ENCODE assay signal across 24 cellular contexts in the genomic region with DNA sequence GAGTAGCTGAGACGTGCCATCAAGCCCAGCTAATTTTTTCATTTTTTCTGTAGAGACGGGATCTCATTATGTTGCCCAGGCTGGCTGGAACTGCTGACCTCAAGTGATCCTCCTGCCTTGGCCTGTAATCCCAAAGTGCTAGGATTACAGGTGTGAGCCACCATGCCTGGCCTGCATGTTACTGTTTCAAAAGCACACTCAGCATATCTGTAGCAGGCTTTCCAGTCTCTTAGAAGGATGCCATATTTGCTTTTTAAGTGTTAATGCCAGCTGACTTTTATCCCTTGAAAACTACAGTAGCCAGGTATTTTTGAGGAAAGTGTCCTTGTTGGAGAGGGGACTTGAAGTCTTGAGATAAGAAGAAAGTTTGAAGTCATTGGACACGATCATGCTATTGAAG. TPM values are rescaled to one million over a fixed set of nuclear protein-coding genes. Genes with fewer than 3 reads are reported as not detected.
DNase-seq lines count a peak whose midpoint lies in the region; ATAC-seq, FAIRE-seq and TF ChIP-seq lines count a peak whose summit lies in the region.
"Had no signal": no experiment of that assay in that cellular context is flagged by ENCODE, and none has a peak within 500 bp of the region (broad histone marks: within the 10 kb centered on the region; RNA-seq: fewer than 3 reads in every experiment).

No MANE protein-coding gene starts in this region.

- H3K9me3 ChIP-seq in A549 (no peaks in the 10 kb centered on the region), tibial nerve (no peaks in the 10 kb centered on the region)
- H3K9me3 ChIP-seq: BE2C had no signal

- FAIRE-seq in A549 (lab: Jason Lieb, UNC), result no peak
- FAIRE-seq: A204.1, GM12878, GM19239 had no signal

- ATAC-seq in A549 (no peak), WTC11 (no peak)
- ATAC-seq: GM12878 had no signal

- H3K4me2 ChIP-seq in A549, result no peak overlapping the region
- H3K4me2 ChIP-seq: BLaER1 had no signal

- no peaks in the 10 kb centered on the region for H3K27me3 ChIP-seq in tibial nerve
- H3K27me3 ChIP-seq: BE2C, BLaER1 had no signal

- TF ChIP-seq RAD21 in A549 (conservative IDR thresholded peaks at IDR 0.05 in 1 of 2, IDR thresholded peaks at IDR 0.05 in 1 of 2), result no peak

- no peaks in the 10 kb centered on the region for H3K4me1 Mint-ChIP-seq in WTC11
- H3K4me1 Mint-ChIP-seq in neural crest cell, result no peaks in the 10 kb centered on the region
- H3K4me1 Mint-ChIP-seq: CD4-positive, alpha-beta memory T cell; CD4-positive, CD25-positive, alpha-beta regulatory T cell; CD8-positive, alpha-beta memory T cell had no signal

- H3K4me3 ChIP-seq in A549, result no peak overlapping the region
- H3K4me3 ChIP-seq in tibial nerve, result no peak overlapping the region
- H3K4me3 ChIP-seq: BLaER1, GM12878 had no signal

- no peak for TF ChIP-seq POLR2A in A549 (IDR thresholded peaks at IDR 0.05; ENCODE audit: low read length)
- no peak for TF ChIP-seq POLR2A in tibial nerve (IDR thresholded peaks at IDR 0.05)

- TF ChIP-seq EP300 in A549 (IDR thresholded peaks at IDR 0.05) (no peak), tibial nerve (IDR thresholded peaks at IDR 0.05) (no peak)

- no peak for DNase-seq in A549 (ENCODE audit: low read depth in 1 of 2, low spot score in 1 of 2)
- no peak for DNase-seq in WTC11 (ENCODE audit: low spot score)
- no peak for DNase-seq in neural crest cell (ENCODE audit: low read depth, low spot score)
- no peak for DNase-seq in AG08395 (ENCODE audit: low spot score)
- no peak for DNase-seq in tibial nerve (ENCODE audit: low spot score in 2 of 2)
- DNase-seq: 8988T; BE2C; C1 segment of cervical spinal cord; CD4-positive, alpha-beta memory T cell; CD4-positive, CD25-positive, alpha-beta regulatory T cell; CD8-positive, alpha-beta memory T cell; COR-L47; DMS 273 treated with DMSO at 0.1 percent for 48 hours; DMS153; DMS53; DMS79; DND-41; EL; GDM1 had no signal

- CTCF ChIA-PET in A549 (lab: Yijun Ruan, JAX), result interaction anchor here (0.6 to 3.3 kb wide), 3 partner anchors 12 to 20 kb away, joined by 3 to 30 read pairs (median 3); a partner anchor contains a TSS
- CTCF ChIA-PET in WTC11 (lab: Charles Lee), result interaction anchor here (0.8 kb wide), 1 partner anchor 353 kb away, joined by 7 read pairs; no protein-coding TSS in a partner anchor

- H3K27ac ChIP-seq in A549 (no peak overlapping the region), tibial nerve (no peak overlapping the region)
- H3K27ac ChIP-seq: BLaER1 had no signal

- POLR2A ChIA-PET in A549 (lab: Yijun Ruan, JAX), result no interaction called here
- POLR2A ChIA-PET in WTC11 (lab: Charles Lee), result no interaction called here

- H3K4me1 ChIP-seq in A549 (peaks cover 12% of the 10 kb centered on the region), tibial nerve (peaks cover 0 to 3% (median 0%) of the 10 kb centered on the region in 4 donors)
- H3K4me1 ChIP-seq: BE2C had no signal

- H3K27ac Mint-ChIP-seq in WTC11 (peak overlapping the region; percentile 73), neural crest cell (ENCODE audit: unreplicated experiment) (peak overlapping the region; percentile 84)
- H3K27ac Mint-ChIP-seq: CD14-positive monocyte; CD4-positive, CD25-positive, alpha-beta regulatory T cell; CD8-positive, alpha-beta memory T cell had no signal

- no peaks in the 10 kb centered on the region for H3K36me3 Mint-ChIP-seq in WTC11
- no peaks in the 10 kb centered on the region for H3K36me3 Mint-ChIP-seq in neural crest cell (ENCODE audit: low read depth)
- H3K36me3 Mint-ChIP-seq: CD14-positive monocyte; CD4-positive, alpha-beta memory T cell; CD4-positive, CD25-positive, alpha-beta regulatory T cell; CD8-positive, alpha-beta memory T cell had no signal

- no peaks in the 10 kb centered on the region for H3K27me3 Mint-ChIP-seq in WTC11 (ENCODE audit: low read depth)
- H3K27me3 Mint-ChIP-seq in neural crest cell (ENCODE audit: low read depth), result no peaks in the 10 kb centered on the region

- H3K9me3 Mint-ChIP-seq in WTC11 (peaks cover 7% of the 10 kb centered on the region), neural crest cell (no peaks in the 10 kb centered on the region)
- H3K9me3 Mint-ChIP-seq: CD4-positive, alpha-beta memory T cell had no signal

- TF ChIP-seq CTCF in A549 (IDR thresholded peaks at IDR 0.05) (no peak), WTC11 (IDR thresholded peaks at IDR 0.05) (no peak), neural crest cell (conservative IDR thresholded peaks at IDR 0.05) (no peak), tibial nerve (IDR thresholded peaks at IDR 0.05) (no peak)

- WGBS in A549 (ENCODE audit: missing lambda C conversion rate), result 90% methylated on average over 3 of the region's 3 CpGs
- 85 to 94% methylated on average over 3 of the region's 3 CpGs for WGBS in tibial nerve, 2 donors

- H3K4me3 Mint-ChIP-seq in WTC11 (no peak overlapping the region), neural crest cell (no peak overlapping the region)
- H3K4me3 Mint-ChIP-seq: CD14-positive monocyte; CD4-positive, alpha-beta memory T cell; CD4-positive, CD25-positive, alpha-beta regulatory T cell; CD8-positive, alpha-beta memory T cell had no signal

- H3K36me3 ChIP-seq in tibial nerve, result no peaks in the 10 kb centered on the region
- H3K36me3 ChIP-seq: BE2C, BLaER1 had no signal

TF ChIP-seq in A549, 52 proteins besides CTCF, POLR2A, EP300 and RAD21:
- TF ChIP-seq JUNB (IDR thresholded peaks at IDR 0.05), result no peak
- TF ChIP-seq MAFK (IDR thresholded peaks at IDR 0.05; ENCODE audit: partially characterized antibody), result peak; percentile 38
- TF ChIP-seq, protein P1, sequence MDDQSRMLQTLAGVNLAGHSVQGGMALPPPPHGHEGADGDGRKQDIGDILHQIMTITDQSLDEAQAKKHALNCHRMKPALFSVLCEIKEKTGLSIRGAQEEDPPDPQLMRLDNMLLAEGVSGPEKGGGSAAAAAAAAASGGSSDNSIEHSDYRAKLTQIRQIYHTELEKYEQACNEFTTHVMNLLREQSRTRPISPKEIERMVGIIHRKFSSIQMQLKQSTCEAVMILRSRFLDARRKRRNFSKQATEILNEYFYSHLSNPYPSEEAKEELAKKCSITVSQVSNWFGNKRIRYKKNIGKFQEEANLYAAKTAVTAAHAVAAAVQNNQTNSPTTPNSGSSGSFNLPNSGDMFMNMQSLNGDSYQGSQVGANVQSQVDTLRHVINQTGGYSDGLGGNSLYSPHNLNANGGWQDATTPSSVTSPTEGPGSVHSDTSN (IDR thresholded peaks at IDR 0.05), result no peak
- TF ChIP-seq SMC3 (IDR thresholded peaks at IDR 0.05), result no peak

TF ChIP-seq in WTC11, 78 proteins besides CTCF, POLR2A, EP300 and RAD21 (continues in another document):
- no peak for TF ChIP-seq ATF1 (CRISPR knock-in tag; IDR thresholded peaks at IDR 0.05)
- TF ChIP-seq NR1H2 (CRISPR knock-in tag; IDR thresholded peaks at IDR 0.05), result no peak
- no peak for TF ChIP-seq GABPB1 (CRISPR knock-in tag; IDR thresholded peaks at IDR 0.05)
- no peak for TF ChIP-seq EMX1 (CRISPR knock-in tag; IDR thresholded peaks at IDR 0.05)
- TF ChIP-seq, protein P2, sequence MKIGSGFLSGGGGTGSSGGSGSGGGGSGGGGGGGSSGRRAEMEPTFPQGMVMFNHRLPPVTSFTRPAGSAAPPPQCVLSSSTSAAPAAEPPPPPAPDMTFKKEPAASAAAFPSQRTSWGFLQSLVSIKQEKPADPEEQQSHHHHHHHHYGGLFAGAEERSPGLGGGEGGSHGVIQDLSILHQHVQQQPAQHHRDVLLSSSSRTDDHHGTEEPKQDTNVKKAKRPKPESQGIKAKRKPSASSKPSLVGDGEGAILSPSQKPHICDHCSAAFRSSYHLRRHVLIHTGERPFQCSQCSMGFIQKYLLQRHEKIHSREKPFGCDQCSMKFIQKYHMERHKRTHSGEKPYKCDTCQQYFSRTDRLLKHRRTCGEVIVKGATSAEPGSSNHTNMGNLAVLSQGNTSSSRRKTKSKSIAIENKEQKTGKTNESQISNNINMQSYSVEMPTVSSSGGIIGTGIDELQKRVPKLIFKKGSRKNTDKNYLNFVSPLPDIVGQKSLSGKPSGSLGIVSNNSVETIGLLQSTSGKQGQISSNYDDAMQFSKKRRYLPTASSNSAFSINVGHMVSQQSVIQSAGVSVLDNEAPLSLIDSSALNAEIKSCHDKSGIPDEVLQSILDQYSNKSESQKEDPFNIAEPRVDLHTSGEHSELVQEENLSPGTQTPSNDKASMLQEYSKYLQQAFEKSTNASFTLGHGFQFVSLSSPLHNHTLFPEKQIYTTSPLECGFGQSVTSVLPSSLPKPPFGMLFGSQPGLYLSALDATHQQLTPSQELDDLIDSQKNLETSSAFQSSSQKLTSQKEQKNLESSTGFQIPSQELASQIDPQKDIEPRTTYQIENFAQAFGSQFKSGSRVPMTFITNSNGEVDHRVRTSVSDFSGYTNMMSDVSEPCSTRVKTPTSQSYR (CRISPR knock-in tag; IDR thresholded peaks at IDR 0.05), result no peak
- no peak for TF ChIP-seq SOX15 (CRISPR knock-in tag; IDR thresholded peaks at IDR 0.05)
- TF ChIP-seq TEAD4 (CRISPR knock-in tag; IDR thresholded peaks at IDR 0.05), result no peak

RNA-seq across cellular contexts. Expression of a gene that starts 15.3 kb away (rescaled TPM):
- 69.6 and 71.1 TPM in 2 replicates for polyA plus RNA-seq in A549 (2011; rRNA removed)
- polyA plus RNA-seq in A549 (2012; cell fraction: cytosol; rRNA removed), result 18.5 and 19.6 TPM in 2 replicates
- 24.3 and 37.8 TPM in 2 replicates for polyA plus RNA-seq in A549 (2012; cell fraction: nucleus; rRNA removed)
- polyA plus RNA-seq in A549 (2017; fragmentation: RNase III; extraction: RNeasy Plus Mini Kit Qiagen cat#74134 plus additional on column Dnase treatment), result 60.5 to 72.2 TPM (median 69.0 TPM) in 3 replicates
- polyA minus RNA-seq in A549 (2011; rRNA and poly(A)+ RNA removed), result 90.7 and 94.9 TPM in 2 replicates
- 39.6 to 51.9 TPM (median 41.4 TPM) in 3 replicates for total RNA-seq in WTC11 (2021)
- total RNA-seq in neural crest cell, result 116 and 136 TPM in 2 replicates
- 100 to 1,000 TPM; 145 to 199 (median 165) TPM for total RNA-seq in tibial nerve

RNA-seq across cellular contexts. Expression of a gene that starts 17.4 kb away (rescaled TPM):
- 639 and 782 TPM in 2 replicates for polyA plus RNA-seq in A549 (2011; rRNA removed)
- polyA plus RNA-seq in A549 (2012; cell fraction: cytosol; rRNA removed), result 863 and 1,135 TPM in 2 replicates
- polyA plus RNA-seq in A549 (2012; cell fraction: nucleus; rRNA removed), result 426 and 549 TPM in 2 replicates
- polyA plus RNA-seq in A549 (2017; fragmentation: RNase III; extraction: RNeasy Plus Mini Kit Qiagen cat#74134 plus additional on column Dnase treatment), result 527 to 621 TPM (median 542 TPM) in 3 replicates
- polyA minus RNA-seq in A549 (2011; rRNA and poly(A)+ RNA removed), result 127 and 140 TPM in 2 replicates
- total RNA-seq in WTC11 (2021), result 210 to 238 TPM (median 210 TPM) in 3 replicates
- total RNA-seq in neural crest cell, result 322 and 332 TPM in 2 replicates
- total RNA-seq in tibial nerve, result 100 to 1,000 TPM in 1 of 4 donors, 10 to 100 TPM in 3; 12.7 to 105 (median 38.7) TPM

RNA-seq across cellular contexts. Expression of a gene that starts 30.3 kb away (rescaled TPM):
- polyA plus RNA-seq in A549 (2011; rRNA removed) (1,425 and 1,432 TPM in 2 replicates), A549 (2017; fragmentation: RNase III; extraction: RNeasy Plus Mini Kit Qiagen cat#74134 plus additional on column Dnase treatment) (1,828 to 1,901 TPM (median 1,862 TPM) in 3 replicates)
- 2,246 and 2,361 TPM in 2 replicates for polyA plus RNA-seq in A549 (2012; cell fraction: cytosol; rRNA removed)
- 927 and 1,022 TPM in 2 replicates for polyA plus RNA-seq in A549 (2012; cell fraction: nucleus; rRNA removed)
- 213 and 275 TPM in 2 replicates for polyA minus RNA-seq in A549 (2011; rRNA and poly(A)+ RNA removed)
- total RNA-seq in WTC11 (2021) (746 to 781 TPM (median 746 TPM) in 3 replicates), neural crest cell (541 and 545 TPM in 2 replicates), tibial nerve (100 to 1,000 TPM; 308 to 552 (median 417) TPM)
